Comparison of ENCODE assay signal across 1 cellular context in the genomic region with DNA sequence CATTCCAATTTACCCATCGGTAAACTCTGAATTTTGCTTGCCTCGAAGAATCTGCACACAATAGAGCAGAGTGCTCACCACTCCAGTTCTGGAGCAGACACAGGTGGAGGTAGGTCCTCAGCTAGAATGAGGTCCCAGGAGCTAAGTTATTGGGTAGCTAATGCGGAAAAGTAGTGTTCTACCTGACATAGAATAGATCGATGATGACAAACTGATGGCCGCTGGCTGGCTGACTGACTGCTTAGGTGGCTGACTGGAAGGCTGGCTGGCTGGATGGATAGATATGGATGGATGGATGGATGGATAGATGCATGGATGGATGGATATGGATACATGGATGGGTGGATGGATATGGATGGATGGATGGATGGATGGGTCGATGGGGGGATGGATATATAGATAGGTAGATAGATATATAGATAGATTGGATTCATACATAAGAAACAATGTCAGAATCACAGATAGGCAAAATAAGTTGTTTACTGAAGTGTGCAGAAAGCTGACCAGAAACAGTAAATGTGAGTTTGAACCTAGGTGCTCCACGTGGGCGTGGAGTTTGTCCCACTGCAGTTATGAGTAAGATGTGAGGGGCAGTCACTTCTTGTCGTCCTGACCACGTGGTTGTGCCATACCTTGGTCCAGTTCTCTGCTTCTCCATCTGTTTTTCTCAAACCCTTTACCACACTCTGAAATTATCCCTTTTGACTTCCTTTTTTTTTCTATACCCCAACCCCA.
TF ChIP-seq lines count a peak whose summit lies in the region.

No MANE protein-coding gene starts in this region.

TF ChIP-seq in HCT116, 20 proteins besides CTCF, POLR2A, EP300 and RAD21 (continued from another document):
- TF ChIP-seq CBX3 (IDR thresholded peaks at IDR 0.05; ENCODE audit: low read depth) (no peak), SIN3A (IDR thresholded peaks at IDR 0.05; ENCODE audit: low read depth) (no peak), ZNF274 (IDR thresholded peaks at IDR 0.05; ENCODE audit: low read depth, low read length) (no peak), TCF7L2 (IDR thresholded peaks at IDR 0.05; ENCODE audit: borderline replicate concordance, extremely low read depth, insufficient read depth, insufficient read length) (no peak), SRF (IDR thresholded peaks at IDR 0.05; ENCODE audit: low read depth) (no peak), CEBPB (IDR thresholded peaks at IDR 0.05; ENCODE audit: low read depth) (no peak), SP1 (IDR thresholded peaks at IDR 0.05; ENCODE audit: low read depth) (no peak), EZH2 (IDR thresholded peaks at IDR 0.05) (no peak), ELF1 (IDR thresholded peaks at IDR 0.05; ENCODE audit: borderline replicate concordance, low read depth) (no peak), ZFX (IDR thresholded peaks at IDR 0.05) (no peak), EGR1 (IDR thresholded peaks at IDR 0.05; ENCODE audit: low read depth) (no peak)
- TF ChIP-seq, protein P1, sequence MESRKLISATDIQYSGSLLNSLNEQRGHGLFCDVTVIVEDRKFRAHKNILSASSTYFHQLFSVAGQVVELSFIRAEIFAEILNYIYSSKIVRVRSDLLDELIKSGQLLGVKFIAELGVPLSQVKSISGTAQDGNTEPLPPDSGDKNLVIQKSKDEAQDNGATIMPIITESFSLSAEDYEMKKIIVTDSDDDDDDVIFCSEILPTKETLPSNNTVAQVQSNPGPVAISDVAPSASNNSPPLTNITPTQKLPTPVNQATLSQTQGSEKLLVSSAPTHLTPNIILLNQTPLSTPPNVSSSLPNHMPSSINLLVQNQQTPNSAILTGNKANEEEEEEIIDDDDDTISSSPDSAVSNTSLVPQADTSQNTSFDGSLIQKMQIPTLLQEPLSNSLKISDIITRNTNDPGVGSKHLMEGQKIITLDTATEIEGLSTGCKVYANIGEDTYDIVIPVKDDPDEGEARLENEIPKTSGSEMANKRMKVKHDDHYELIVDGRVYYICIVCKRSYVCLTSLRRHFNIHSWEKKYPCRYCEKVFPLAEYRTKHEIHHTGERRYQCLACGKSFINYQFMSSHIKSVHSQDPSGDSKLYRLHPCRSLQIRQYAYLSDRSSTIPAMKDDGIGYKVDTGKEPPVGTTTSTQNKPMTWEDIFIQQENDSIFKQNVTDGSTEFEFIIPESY (IDR thresholded peaks at IDR 0.05; ENCODE audit: extremely low read depth, insufficient replicate concordance, low read length) = no peak
- TF ChIP-seq, protein P2, sequence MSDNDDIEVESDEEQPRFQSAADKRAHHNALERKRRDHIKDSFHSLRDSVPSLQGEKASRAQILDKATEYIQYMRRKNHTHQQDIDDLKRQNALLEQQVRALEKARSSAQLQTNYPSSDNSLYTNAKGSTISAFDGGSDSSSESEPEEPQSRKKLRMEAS (IDR thresholded peaks at IDR 0.05) = no peak
- TF ChIP-seq, protein P3, sequence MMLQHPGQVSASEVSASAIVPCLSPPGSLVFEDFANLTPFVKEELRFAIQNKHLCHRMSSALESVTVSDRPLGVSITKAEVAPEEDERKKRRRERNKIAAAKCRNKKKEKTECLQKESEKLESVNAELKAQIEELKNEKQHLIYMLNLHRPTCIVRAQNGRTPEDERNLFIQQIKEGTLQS (IDR thresholded peaks at IDR 0.05) = no peak
